8 cellular contexts compared by ENCODE assay signal in the genomic region with DNA sequence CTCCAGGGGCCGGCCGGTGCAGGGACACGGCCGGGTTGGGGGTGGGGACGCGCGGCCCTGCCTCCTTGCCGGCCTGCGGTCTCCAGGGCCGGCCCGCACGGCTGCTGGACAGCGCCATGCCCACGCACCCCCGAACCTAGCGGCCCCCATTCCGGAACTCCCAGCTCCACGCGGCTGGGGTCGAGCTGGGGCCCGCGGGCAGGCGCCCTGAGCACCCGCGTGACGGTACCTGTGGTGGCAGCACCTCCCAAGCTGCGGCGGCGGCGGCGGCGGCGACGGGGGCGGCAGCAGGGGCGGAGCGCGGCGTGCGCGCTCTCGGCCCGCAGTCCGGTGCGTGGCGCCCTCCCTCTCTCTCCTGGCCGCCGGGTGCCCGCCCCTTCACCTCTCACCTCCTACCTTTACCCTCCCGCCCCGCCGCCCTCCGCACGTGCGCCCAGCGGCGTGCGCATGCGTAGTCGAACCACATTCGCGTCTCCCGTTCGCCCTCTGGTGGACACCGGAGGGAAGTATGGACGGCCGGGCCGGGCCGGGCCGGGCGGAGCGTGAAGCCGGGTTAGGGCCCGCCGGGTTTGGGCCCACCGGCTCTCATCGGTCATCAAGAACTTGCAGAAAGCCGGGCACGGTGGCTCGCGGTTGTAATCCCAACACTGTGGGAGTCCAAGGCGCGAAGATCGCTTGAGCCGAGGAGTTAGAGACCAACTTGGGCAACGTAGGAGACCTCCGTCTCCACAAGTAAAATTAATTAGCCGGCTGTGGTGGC. TPM values are rescaled to one million over a fixed set of nuclear protein-coding genes. Genes with fewer than 3 reads are reported as not detected.
DNase-seq lines count a peak whose midpoint lies in the region; ATAC-seq, FAIRE-seq and TF ChIP-seq lines count a peak whose summit lies in the region.

SCAP (minus strand) TSS at position 372 of the 760 bp plus-strand sequence. CDS start 32,948 bp downstream, outside the sequence.

- peak within 1 kb of the TSS; percentile 91 for H3K4me3 Mint-ChIP-seq in activated naive CD8-positive, alpha-beta T cell treated with anti-CD3 and anti-CD28 coated beads, Interleukin-2, amount 10 ng/mL, durations not matched to agents 7 days and 5 days

- no peak for FAIRE-seq in pancreas (lab: Jason Lieb, UNC)

- H3K27ac Mint-ChIP-seq in activated naive CD8-positive, alpha-beta T cell treated with anti-CD3 and anti-CD28 coated beads, Interleukin-2, amount 10 ng/mL, durations not matched to agents 7 days and 5 days = peak within 1 kb of the TSS; percentile 90

- H3K4me1 Mint-ChIP-seq in activated naive CD8-positive, alpha-beta T cell treated with anti-CD3 and anti-CD28 coated beads, Interleukin-2, amount 10 ng/mL, durations not matched to agents 7 days and 5 days = peaks cover 20% of the 10 kb centered on the region

- peak within 1 kb of the TSS; percentile 74 for H3K9ac ChIP-seq in SU-DHL-6 (ENCODE audit: low read length)

- H3K27ac ChIP-seq in SU-DHL-6 (ENCODE audit: low read depth, low read length) (peak within 1 kb of the TSS; percentile 12), pancreas (peak within 1 kb of the TSS; percentile 66 to 77 (median 71)), thyroid gland (peak within 1 kb of the TSS; percentile 59 to 89 (median 79))

- peak within 1 kb of the TSS; percentile 81 for H3K4me2 ChIP-seq in SU-DHL-6 (ENCODE audit: low read depth, low read length, poor library complexity, severe bottlenecking)

- H3K9me3 ChIP-seq in SU-DHL-6 (ENCODE audit: insufficient read depth, low read length) = no peaks in the 10 kb centered on the region
- no peaks in the 10 kb centered on the region for H3K9me3 ChIP-seq in pancreas
- H3K9me3 ChIP-seq in thyroid gland = no peaks in the 10 kb centered on the region

- intact Hi-C loops in Right ventricle myocardium inferior (cut with DNase I) = loop anchor here (1.0 to 2.0 kb wide), 2 partner anchors 33 to 54 kb away; no protein-coding TSS in a partner anchor
- intact Hi-C loops in pancreas (cut with DNase I) = loop anchor here in 2 of 3 donors (5.0 kb wide), 2 partner anchors 53 to 58 kb away; no protein-coding TSS in a partner anchor
- intact Hi-C loops in thyroid gland (cut with DNase I) = loop anchor here (2.0 kb wide), 1 partner anchor 55 kb away; no protein-coding TSS in a partner anchor

- ATAC-seq in HG02610 (IDR thresholded peaks at IDR 0.05; ENCODE audit: unreplicated experiment) = peak; percentile 88
- ATAC-seq in activated naive CD8-positive, alpha-beta T cell treated with anti-CD3 and anti-CD28 coated beads, Interleukin-2, amount 10 ng/mL, durations not matched to agents 7 days and 5 days (ENCODE audit: low read depth) = peak; percentile 91
- ATAC-seq in Right ventricle myocardium inferior = peak; percentile 98
- ATAC-seq in pancreas = peak; percentile 95 to 99 (median 98)

- TF ChIP-seq POLR2A in thyroid gland (IDR thresholded peaks at IDR 0.05) = peak in 1 of 2 donors; percentile 72

- POLR2A ChIA-PET in activated naive CD8-positive, alpha-beta T cell treated with anti-CD3 and anti-CD28 coated beads, Interleukin-2, amount 10 ng/mL, durations not matched to agents 7 days and 5 days (lab: Charles Lee) = interaction anchor here (0.6 to 2.5 kb wide), 4 partner anchors 37 to 306 kb away, joined by 3 to 28 read pairs (median 6); partner anchors contain the start of genes ELP6, PTPN23 and SMARCC1

- H2AFZ ChIP-seq in SU-DHL-6 (ENCODE audit: low read depth, low read length, severe bottlenecking) = peak within 1 kb of the TSS; percentile 99

- peaks cover 47% of the 10 kb centered on the region for H3K79me2 ChIP-seq in SU-DHL-6 (ENCODE audit: insufficient read depth, low read length)

- H3K27me3 Mint-ChIP-seq in activated naive CD8-positive, alpha-beta T cell treated with anti-CD3 and anti-CD28 coated beads, Interleukin-2, amount 10 ng/mL, durations not matched to agents 7 days and 5 days = no peaks in the 10 kb centered on the region

- DNase-seq in NCI-H1048 (lab: John Stamatoyannopoulos, UW) = peak; percentile 48
- DNase-seq in activated naive CD8-positive, alpha-beta T cell treated with anti-CD3 and anti-CD28 coated beads, Interleukin-2, amount 10 ng/mL, durations not matched to agents 7 days and 5 days = peak; percentile 98
- DNase-seq in Right ventricle myocardium inferior (ENCODE audit: missing footprints) = peak; percentile 97
- DNase-seq in pancreas = peak; percentile 92 to 99 (median 96)
- peak; percentile 94 to 95 for DNase-seq in thyroid gland

- H3K4me3 ChIP-seq in SU-DHL-6 (ENCODE audit: insufficient read depth, low read length, poor library complexity, severe bottlenecking) (peak within 1 kb of the TSS; percentile 72), pancreas (peak within 1 kb of the TSS; percentile 64 to 97 (median 82)), thyroid gland (replicated peaks in 1 of 3) (peak within 1 kb of the TSS; percentile 68 to 92 (median 84))

- H3K36me3 ChIP-seq in SU-DHL-6 (ENCODE audit: low read length) (no peaks in the 10 kb centered on the region), pancreas (no peaks in the 10 kb centered on the region), thyroid gland (no peaks in the 10 kb centered on the region)

- no peaks in the 10 kb centered on the region for H3K9me2 ChIP-seq in SU-DHL-6 (replicated peaks; ENCODE audit: insufficient read depth, low read length)

- 1% methylated on average over 59 to 88 of the region's 88 CpGs for WGBS in pancreas, 2 donors
- WGBS in thyroid gland, 2 donors = 25 to 26% methylated on average over 10 to 11 of the region's 88 CpGs

- peak; percentile 77 for TF ChIP-seq CTCF in GM12873 (IDR thresholded peaks at IDR 0.05; ENCODE audit: insufficient read depth, low read depth, low read length, missing control alignments)
- TF ChIP-seq CTCF in SU-DHL-6 (IDR thresholded peaks at IDR 0.05; ENCODE audit: insufficient read depth, low read length, poor library complexity, severe bottlenecking) = peak; percentile 89
- TF ChIP-seq CTCF in pancreas (IDR thresholded peaks at IDR 0.05) = peak; percentile 91 to 97 (median 94)
- TF ChIP-seq CTCF in thyroid gland (IDR thresholded peaks at IDR 0.05) = peak; percentile 82 to 98 (median 95)

- H3F3A ChIP-seq in SU-DHL-6 (ENCODE audit: insufficient read depth) = no peaks in the 10 kb centered on the region

- H4K20me1 ChIP-seq in SU-DHL-6 (ENCODE audit: low read depth, low read length) = no peaks in the 10 kb centered on the region; the same call in 1 of the 2 replicates

- no peaks in the 10 kb centered on the region for H3K27me3 ChIP-seq in SU-DHL-6 (ENCODE audit: low read length)
- no peaks in the 10 kb centered on the region for H3K27me3 ChIP-seq in pancreas
- no peaks in the 10 kb centered on the region for H3K27me3 ChIP-seq in thyroid gland

- peaks cover 0 to 20% (median 8%) of the 10 kb centered on the region in 3 donors for H3K4me1 ChIP-seq in pancreas
- H3K4me1 ChIP-seq in thyroid gland = peaks cover 24 to 39% of the 10 kb centered on the region in 2 donors

- H3K9me3 Mint-ChIP-seq in activated naive CD8-positive, alpha-beta T cell treated with anti-CD3 and anti-CD28 coated beads, Interleukin-2, amount 10 ng/mL, durations not matched to agents 7 days and 5 days = no peaks in the 10 kb centered on the region

- no peaks in the 10 kb centered on the region for H3K36me3 Mint-ChIP-seq in activated naive CD8-positive, alpha-beta T cell treated with anti-CD3 and anti-CD28 coated beads, Interleukin-2, amount 10 ng/mL, durations not matched to agents 7 days and 5 days

RNA-seq across cellular contexts. Expression of gene SCAP, which starts in this region (rescaled TPM):
- 10 to 100 TPM; 73.5 to 80.1 TPM for total RNA-seq in activated naive CD8-positive, alpha-beta T cell treated with anti-CD3 and anti-CD28 coated beads, Interleukin-2, amount 10 ng/mL, durations not matched to agents 7 days and 5 days
- total RNA-seq in Right ventricle myocardium inferior (51.7 TPM), pancreas (10 to 100 TPM; 29.0 to 47.9 (median 36.3) TPM), thyroid gland (100 to 1,000 TPM in 1 of 4 donors, 10 to 100 TPM in 3; 56.8 to 102 (median 88.8) TPM)
- 10 to 100 TPM; 48.8 to 59.5 TPM for polyA plus RNA-seq in pancreas

Comparison
In these comparisons a context has a peak if more than half of its experiments do, and no peak if none do; other contexts are left out.
1. Peak in every context shown above with its lines: DNase-seq, ATAC-seq, H3K4me3 ChIP-seq and H3K27ac ChIP-seq.
2. DNase-seq: peak in every context shown above with its lines; median percentile 98 in activated naive CD8-positive, alpha-beta T cell treated with anti-CD3 and anti-CD28 coated beads, Interleukin-2, amount 10 ng/mL, durations not matched to agents 7 days and 5 days; 97 in Right ventricle myocardium inferior; 96 in pancreas; 94 in thyroid gland; 48 in NCI-H1048.
3. H3K27ac ChIP-seq: peak in every context shown above with its lines; median percentile 79 in thyroid gland; 71 in pancreas; 12 in SU-DHL-6.